ENCODE assay signal across 7 cellular contexts in genomic region chr7:134782121-134782623, GRCh38. TPM values are rescaled to one million over a fixed set of nuclear protein-coding genes. Genes with fewer than 3 reads are reported as not detected.
A peak's percentile ranks its signal among the peaks of the same experiment; 100 is the strongest.
DNase-seq lines count a peak whose midpoint lies in the region; ATAC-seq and TF ChIP-seq lines count a peak whose summit lies in the region.

No MANE protein-coding gene starts in this region.

- ATAC-seq in GM19397 (IDR thresholded peaks at IDR 0.05; ENCODE audit: unreplicated experiment) (peak; percentile 76), HG03097 (IDR thresholded peaks at IDR 0.05; ENCODE audit: low FRiP score, unreplicated experiment) (peak; percentile 58)
- no peak for ATAC-seq in CD4-positive, alpha-beta T cell (ENCODE audit: poor library complexity)

- H3K9me3 ChIP-seq in suprapubic skin = no peaks in the 10 kb centered on the region
- H3K9me3 ChIP-seq in CD4-positive, alpha-beta T cell (ENCODE audit: control insufficient read depth, low read length) = no peaks in the 10 kb centered on the region

- 57% methylated on average over 4 of the region's 4 CpGs for WGBS in suprapubic skin

- H3K27me3 ChIP-seq in suprapubic skin = no peaks in the 10 kb centered on the region
- no peaks in the 10 kb centered on the region for H3K27me3 ChIP-seq in CD4-positive, alpha-beta T cell (ENCODE audit: control insufficient read depth, insufficient read depth, low read length)

- TF ChIP-seq CTCF in epithelial cell of esophagus (IDR thresholded peaks at IDR 0.05; ENCODE audit: insufficient read depth, low read depth, low read length, missing control alignments) (no peak), suprapubic skin (IDR thresholded peaks at IDR 0.05) (no peak)
- TF ChIP-seq CTCF in CD4-positive, alpha-beta T cell (IDR thresholded peaks at IDR 0.05) = no peak

- peaks cover 35% of the 10 kb centered on the region for H3K4me1 ChIP-seq in suprapubic skin

- H3K9me3 Mint-ChIP-seq in CD4-positive, alpha-beta T cell = no peaks in the 10 kb centered on the region

- POLR2A ChIA-PET in CD4-positive, alpha-beta T cell (lab: Charles Lee) = no interaction called here

- TF ChIP-seq EP300 in suprapubic skin (IDR thresholded peaks at IDR 0.05) = no peak

- no peaks in the 10 kb centered on the region for H3K36me3 ChIP-seq in suprapubic skin

- peaks cover 10% of the 10 kb centered on the region for H3K4me1 Mint-ChIP-seq in CD4-positive, alpha-beta T cell (ENCODE audit: low read depth)

- TF ChIP-seq POLR2A in suprapubic skin (IDR thresholded peaks at IDR 0.05) = no peak

- no peak overlapping the region for H3K4me3 Mint-ChIP-seq in CD4-positive, alpha-beta T cell

- H3K27ac Mint-ChIP-seq in CD4-positive, alpha-beta T cell = no peak overlapping the region

- H3K27me3 Mint-ChIP-seq in CD4-positive, alpha-beta T cell = no peaks in the 10 kb centered on the region

- CTCF ChIA-PET in CD4-positive, alpha-beta T cell (lab: Charles Lee) = no interaction called here

- H3K4me3 ChIP-seq in epithelial cell of esophagus (ENCODE audit: low read length) (no peak overlapping the region), suprapubic skin (peak overlapping the region; percentile 50)

- intact Hi-C loops in CD4-positive, alpha-beta T cell (cut with DNase I, micrococcal nuclease) = no loop called here

- H3K36me3 Mint-ChIP-seq in CD4-positive, alpha-beta T cell (ENCODE audit: low read depth) = no peaks in the 10 kb centered on the region

- no peak overlapping the region for H3K27ac ChIP-seq in suprapubic skin
- no peak overlapping the region for H3K27ac ChIP-seq in CD4-positive, alpha-beta T cell (ENCODE audit: low read depth, low read length)

- DNase-seq in epithelial cell of esophagus (ENCODE audit: low read depth) (peak; percentile 43), suprapubic skin (ENCODE audit: low spot score in 2 of 2) (no peak), NCI-H128 (lab: John Stamatoyannopoulos, UW; ENCODE audit: unreplicated experiment) (no peak), superior temporal gyrus (ENCODE audit: extremely low spot score) (no peak)
- DNase-seq in CD4-positive, alpha-beta T cell = no peak

RNA-seq across cellular contexts. Expression of gene CALD1, which starts 2.7 kb away (rescaled TPM):
- 100 to 1,000 TPM in 1 of 4 donors, 10 to 100 TPM in 3; 53.6 to 116 (median 83.2) TPM for total RNA-seq in suprapubic skin
- under 1 TPM in 1 of 2 experiments, not detected in 1; 0.33 TPM for total RNA-seq in CD4-positive, alpha-beta T cell

Comparison
In these comparisons a context has a peak if more than half of its experiments do, and no peak if none do; other contexts are left out.
1. RNA of gene CALD1, which starts 2.7 kb away (total RNA-seq): 53.6 to 116 TPM in suprapubic skin; 0.33 TPM in CD4-positive, alpha-beta T cell; every median in the first group is over 10 times any median in the second.